Comparison of ENCODE assay signal across 24 cellular contexts in the genomic region with DNA sequence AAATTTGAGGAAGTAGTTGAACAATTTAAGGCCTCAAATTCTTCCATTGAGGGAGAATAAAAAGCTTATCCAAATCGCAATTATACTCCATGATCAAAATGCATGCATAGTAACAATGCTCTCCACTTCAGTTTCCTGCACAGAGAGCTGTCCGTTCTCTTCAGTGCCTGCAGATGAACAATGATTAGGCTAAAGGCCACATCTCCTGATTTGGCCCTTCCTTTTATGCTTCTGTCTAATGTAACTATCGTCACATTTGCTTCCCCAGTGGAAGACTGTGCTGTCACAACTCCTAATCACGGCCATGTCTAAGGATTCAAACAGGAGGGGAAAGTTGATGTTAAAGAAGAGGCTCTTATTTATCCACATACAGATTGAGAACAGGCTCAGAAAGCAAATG.
DNase-seq lines count a peak whose midpoint lies in the region; ATAC-seq and TF ChIP-seq lines count a peak whose summit lies in the region.
"Had no signal": no experiment of that assay in that cellular context is flagged by ENCODE, and none has a peak within 500 bp of the region (broad histone marks: within the 10 kb centered on the region; RNA-seq: fewer than 3 reads in every experiment).

No MANE protein-coding gene starts in this region.

- no peaks in the 10 kb centered on the region for H3K27me3 Mint-ChIP-seq in activated CD8-positive, alpha-beta T cell treated with anti-CD3 and anti-CD28 coated beads for 36 hours
- H3K27me3 Mint-ChIP-seq in activated T-cell treated with anti-CD3 and anti-CD28 coated beads, Interleukin-2, amount 50 U/mL, for 72 hours (ENCODE audit: low read depth) = no peaks in the 10 kb centered on the region

- no peak for DNase-seq in left ventricle myocardium inferior
- DNase-seq in cardiac septum (ENCODE audit: low spot score) = no peak
- peak; percentile 85 for DNase-seq in pons (ENCODE audit: low spot score)
- DNase-seq in activated CD8-positive, alpha-beta T cell treated with anti-CD3 and anti-CD28 coated beads for 36 hours = no peak
- no peak for DNase-seq in activated T-cell treated with anti-CD3 and anti-CD28 coated beads, Interleukin-2, amount 50 U/mL, for 72 hours
- DNase-seq: 8988T, ACHN, Calu3, DMS79 treated with DMSO at 0.1 percent for 48 hours, GF-D8, H7, Karpas-422, NCI-H1092, NCI-H1417 treated with DMSO at 0.1 percent for 48 hours, NCI-H1694 treated with DMSO at 0.1 percent for 48 hours, NCI-H2081 treated with DMSO at 0.1 percent for 48 hours, NCI-H2171 treated with DMSO at 0.1 percent for 48 hours, NCI-H345, NCI-H510A treated with DMSO at 0.1 percent for 48 hours, SIG-M5 had no signal

- no peak overlapping the region for H3K27ac Mint-ChIP-seq in activated CD8-positive, alpha-beta T cell treated with anti-CD3 and anti-CD28 coated beads for 36 hours
- H3K27ac Mint-ChIP-seq in activated T-cell treated with anti-CD3 and anti-CD28 coated beads, Interleukin-2, amount 50 U/mL, for 72 hours = no peak overlapping the region

- CTCF ChIA-PET in activated CD8-positive, alpha-beta T cell treated with anti-CD3 and anti-CD28 coated beads for 36 hours (lab: Charles Lee) = no interaction called here

- peaks cover 78% of the 10 kb centered on the region for H3K4me1 ChIP-seq in left ventricle myocardium inferior

- no peaks in the 10 kb centered on the region for H3K4me1 Mint-ChIP-seq in activated CD8-positive, alpha-beta T cell treated with anti-CD3 and anti-CD28 coated beads for 36 hours (ENCODE audit: low read depth)
- no peaks in the 10 kb centered on the region for H3K4me1 Mint-ChIP-seq in activated T-cell treated with anti-CD3 and anti-CD28 coated beads, Interleukin-2, amount 50 U/mL, for 72 hours (ENCODE audit: low read depth)

- no peaks in the 10 kb centered on the region for H3K36me3 ChIP-seq in left ventricle myocardium inferior

- POLR2A ChIA-PET in activated CD8-positive, alpha-beta T cell treated with anti-CD3 and anti-CD28 coated beads for 36 hours (lab: Charles Lee) = no interaction called here

- H3K4me3 Mint-ChIP-seq in activated CD8-positive, alpha-beta T cell treated with anti-CD3 and anti-CD28 coated beads for 36 hours = no peak overlapping the region
- no peak overlapping the region for H3K4me3 Mint-ChIP-seq in activated T-cell treated with anti-CD3 and anti-CD28 coated beads, Interleukin-2, amount 50 U/mL, for 72 hours

- H3K36me3 Mint-ChIP-seq in activated CD8-positive, alpha-beta T cell treated with anti-CD3 and anti-CD28 coated beads for 36 hours (ENCODE audit: low read depth) = no peaks in the 10 kb centered on the region
- H3K36me3 Mint-ChIP-seq in activated T-cell treated with anti-CD3 and anti-CD28 coated beads, Interleukin-2, amount 50 U/mL, for 72 hours (ENCODE audit: insufficient read depth in 2 of 2) = no peaks in the 10 kb centered on the region

- no peak for ATAC-seq in GM19023 (IDR thresholded peaks at IDR 0.05; ENCODE audit: unreplicated experiment)
- ATAC-seq in GM21526 (IDR thresholded peaks at IDR 0.05; ENCODE audit: low FRiP score, unreplicated experiment) = no peak
- no peak for ATAC-seq in activated CD8-positive, alpha-beta T cell treated with anti-CD3 and anti-CD28 coated beads for 36 hours
- no peak for ATAC-seq in activated T-cell treated with anti-CD3 and anti-CD28 coated beads, Interleukin-2, amount 50 U/mL, for 72 hours (replicated peaks in 1 of 2)
- ATAC-seq: HepG2 had no signal

- H3K9me3 Mint-ChIP-seq in activated CD8-positive, alpha-beta T cell treated with anti-CD3 and anti-CD28 coated beads for 36 hours = no peaks in the 10 kb centered on the region
- H3K9me3 Mint-ChIP-seq in activated T-cell treated with anti-CD3 and anti-CD28 coated beads, Interleukin-2, amount 50 U/mL, for 72 hours = peaks cover 0 to 3% of the 10 kb centered on the region in 2 donors

- H3K9me3 ChIP-seq in left ventricle myocardium inferior (replicated peaks) = no peaks in the 10 kb centered on the region

- H3K27ac ChIP-seq in left ventricle myocardium inferior (replicated peaks) (peak overlapping the region; percentile 52), layer of hippocampus (ENCODE audit: low read depth, low read length) (peak overlapping the region; percentile 88)

- no peak for TF ChIP-seq CTCF in left ventricle myocardium inferior (IDR thresholded peaks at IDR 0.05; ENCODE audit: borderline replicate concordance)
- no peak for TF ChIP-seq CTCF in activated CD8-positive, alpha-beta T cell treated with anti-CD3 and anti-CD28 coated beads for 36 hours (IDR thresholded peaks at IDR 0.05)

- H3K27me3 ChIP-seq in left ventricle myocardium inferior (ENCODE audit: low read depth) (no peaks in the 10 kb centered on the region), layer of hippocampus (ENCODE audit: control insufficient read depth, insufficient read depth, low read length) (no peaks in the 10 kb centered on the region)

- H3K4me3 ChIP-seq in left ventricle myocardium inferior = no peak overlapping the region

- intact Hi-C loops in left ventricle myocardium inferior (cut with micrococcal nuclease) (loop anchor here (5.0 kb wide), 1 partner anchor 248 kb away; no protein-coding TSS in a partner anchor), cardiac septum (cut with DNase I) (loop anchor here (5.0 kb wide), 1 partner anchor 113 kb away; no protein-coding TSS in a partner anchor)
- intact Hi-C loops in activated CD8-positive, alpha-beta T cell treated with anti-CD3 and anti-CD28 coated beads for 36 hours (cut with micrococcal nuclease) = no loop called here
